In the genomic region with DNA sequence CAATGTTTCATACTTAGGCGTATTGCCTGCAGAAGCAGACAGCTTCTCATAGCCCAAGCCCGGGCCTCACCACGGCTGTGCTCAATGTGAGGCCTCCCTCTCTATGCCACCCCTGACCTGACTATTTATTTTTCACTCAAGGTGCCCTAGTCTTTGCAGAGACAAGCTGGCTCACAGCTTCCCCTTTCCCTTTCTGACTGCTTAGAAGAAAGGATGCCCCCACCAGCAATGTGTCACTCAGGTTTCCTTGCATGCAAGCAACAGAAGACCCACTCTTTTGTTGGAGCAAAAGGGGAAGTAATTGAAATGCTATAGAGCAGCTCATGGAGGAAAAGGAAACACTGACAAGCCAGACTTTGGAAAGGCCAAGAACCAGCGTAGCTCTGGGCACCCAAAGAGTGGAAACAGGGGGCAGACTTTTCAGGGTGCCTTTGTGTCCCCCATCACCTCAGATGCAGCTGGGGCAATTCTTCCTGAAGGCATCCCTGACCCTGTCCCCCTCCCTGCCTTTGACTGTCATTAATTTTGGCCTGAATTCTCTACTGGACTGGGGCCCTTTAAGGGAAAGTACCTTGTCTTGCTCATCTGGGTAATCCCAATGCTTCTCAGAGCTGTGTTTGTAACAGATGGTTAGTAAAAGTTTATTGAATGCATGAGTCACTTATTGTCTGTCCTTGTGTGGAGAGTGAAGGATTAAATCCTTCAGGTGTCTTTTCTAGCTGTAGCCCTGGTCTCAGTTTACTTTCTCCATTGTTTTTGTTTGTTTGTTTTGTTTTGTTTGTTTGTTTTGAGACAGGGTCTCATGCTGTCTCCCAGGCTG, we compare ENCODE assay signal across 9 cellular contexts.
DNase-seq lines count a peak whose midpoint lies in the region; ATAC-seq, FAIRE-seq and TF ChIP-seq lines count a peak whose summit lies in the region.
"Had no signal": no experiment of that assay in that cellular context is flagged by ENCODE, and none has a peak within 500 bp of the region (broad histone marks: within the 10 kb centered on the region; RNA-seq: fewer than 3 reads in every experiment).

No MANE protein-coding gene starts in this region.

- H3K4me1 ChIP-seq in Loucy (ENCODE audit: insufficient read depth, low read length, poor library complexity, severe bottlenecking): peaks cover 56% of the 10 kb centered on the region

- in situ Hi-C loops in GM13977 (cut with MboI; ENCODE audit: low pct_unique_long_range_greater_than_20kb, low sequenced_read_pairs, unreplicated experiment): no loop called here

- H3K9me3 Mint-ChIP-seq in effector memory CD8-positive, alpha-beta T cell: no peaks in the 10 kb centered on the region

- DNase-seq in GM13977 (ENCODE audit: low spot score) (peak; percentile 76), H54 (ENCODE audit: insufficient read length, low spot score) (peak; percentile 62), NCI-H1105 (lab: John Stamatoyannopoulos, UW) (no peak), nucleus accumbens (lab: John Stamatoyannopoulos, UW) (no peak), NCI-H2196 treated with DMSO at 0.1 percent for 48 hours (lab: John Stamatoyannopoulos, UW; ENCODE audit: unreplicated experiment) (no peak)
- no peak for DNase-seq in effector memory CD8-positive, alpha-beta T cell
- no peak for DNase-seq in effector CD8-positive, alpha-beta T cell (lab: John Stamatoyannopoulos, UW)

- peak; percentile 31 for ATAC-seq in effector memory CD8-positive, alpha-beta T cell (replicated peaks)
- ATAC-seq: Panc1 had no signal

- no peaks in the 10 kb centered on the region for H4K20me1 ChIP-seq in Loucy (ENCODE audit: insufficient read depth, low read length, poor library complexity, severe bottlenecking)

- H3K4me1 Mint-ChIP-seq in effector memory CD8-positive, alpha-beta T cell (ENCODE audit: low read depth in 2 of 2): peaks cover 15 to 22% of the 10 kb centered on the region in 2 donors

- TF ChIP-seq POLR2A in H54 (IDR thresholded peaks at IDR 0.05; ENCODE audit: low read depth, low read length): no peak

- no peaks in the 10 kb centered on the region for H3F3A ChIP-seq in Loucy (ENCODE audit: low read depth)

- peak overlapping the region; percentile 66 for H3K4me3 ChIP-seq in Loucy (ENCODE audit: low read length, poor library complexity, severe bottlenecking)

- no peaks in the 10 kb centered on the region for H3K27me3 Mint-ChIP-seq in effector memory CD8-positive, alpha-beta T cell

- no peaks in the 10 kb centered on the region for H3K9me3 ChIP-seq in Loucy (ENCODE audit: insufficient read depth, low read depth, low read length)

- FAIRE-seq in H54 (lab: Jason Lieb, UNC): no peak

- H3K9me2 ChIP-seq in Loucy (replicated peaks; ENCODE audit: low read depth, low read length): no peaks in the 10 kb centered on the region

- peaks cover 4% of the 10 kb centered on the region for H3K36me3 Mint-ChIP-seq in effector memory CD8-positive, alpha-beta T cell (ENCODE audit: insufficient read depth)

- no peaks in the 10 kb centered on the region for H3K27me3 ChIP-seq in Loucy (ENCODE audit: insufficient read depth, low read length, poor library complexity, severe bottlenecking)

- H3K36me3 ChIP-seq in Loucy (ENCODE audit: insufficient read depth, low read length): no peaks in the 10 kb centered on the region; the same call in 1 of the 2 replicates

- H3K4me3 Mint-ChIP-seq in effector memory CD8-positive, alpha-beta T cell: no peak overlapping the region

- peak overlapping the region; percentile 14 for H2AFZ ChIP-seq in Loucy (ENCODE audit: low read length)

- peak overlapping the region; percentile 60 to 75 for H3K27ac Mint-ChIP-seq in effector memory CD8-positive, alpha-beta T cell

- H3K79me2 ChIP-seq in Loucy (ENCODE audit: insufficient read depth, low read length): peaks cover under 1% of the 10 kb centered on the region; the same call in 1 of the 2 replicates

- no peak for TF ChIP-seq CTCF in GM13977 (IDR thresholded peaks at IDR 0.05; ENCODE audit: extremely low read depth, insufficient read depth, missing control alignments)
- TF ChIP-seq CTCF in Loucy (conservative IDR thresholded peaks at IDR 0.05; ENCODE audit: low read length): no peak

- H3K4me2 ChIP-seq in Loucy (ENCODE audit: low read depth, low read length, poor library complexity, severe bottlenecking): peak overlapping the region; percentile 92

- peak overlapping the region; percentile 62 for H3K9ac ChIP-seq in Loucy (ENCODE audit: low read depth, low read length, poor library complexity, severe bottlenecking)

Comparison
In these comparisons a context has a peak if more than half of its experiments do, and no peak if none do; other contexts are left out.
1. DNase-seq: peak in GM13977 (single experiment) and H54 (single experiment); none in effector memory CD8-positive, alpha-beta T cell (0 of 3), NCI-H1105 (single experiment), nucleus accumbens (0 of 56), effector CD8-positive, alpha-beta T cell (single experiment) and NCI-H2196 treated with DMSO at 0.1 percent for 48 hours (single experiment).